ENCODE assay signal across 21 cellular contexts in the genomic region with DNA sequence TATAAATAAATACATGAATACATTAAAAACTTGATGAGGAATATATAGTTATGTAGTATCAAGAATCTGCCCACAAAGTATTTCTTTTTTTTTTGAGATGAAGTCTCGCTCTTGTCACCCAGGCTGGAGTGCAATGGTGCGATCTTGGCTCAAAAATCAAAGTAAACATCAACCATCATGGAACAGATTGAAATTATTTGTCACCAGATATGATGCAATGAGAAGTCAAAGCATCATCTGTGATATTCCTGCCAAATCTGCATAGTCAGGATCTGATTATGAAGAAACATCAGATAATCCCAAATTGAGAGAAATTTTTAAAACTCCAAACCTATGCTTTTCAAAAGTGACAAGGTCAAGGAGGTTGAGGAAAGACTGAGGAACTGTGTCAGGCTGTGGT. TPM values are rescaled to one million over a fixed set of nuclear protein-coding genes. Genes with fewer than 3 reads are reported as not detected.
A peak's percentile ranks its signal among the peaks of the same experiment; 100 is the strongest.
DNase-seq lines count a peak whose midpoint lies in the region; ATAC-seq and TF ChIP-seq lines count a peak whose summit lies in the region.
"Had no signal": no experiment of that assay in that cellular context is flagged by ENCODE, and none has a peak within 500 bp of the region (broad histone marks: within the 10 kb centered on the region; RNA-seq: fewer than 3 reads in every experiment).

No MANE protein-coding gene starts in this region.

- dilution Hi-C loops in IMR-90 (cut with HindIII; ENCODE audit: low sequenced_read_pairs, unreplicated experiment), result no loop called here

- H3K27me3 Mint-ChIP-seq in type B pancreatic cell, result no peaks in the 10 kb centered on the region
- H3K27me3 Mint-ChIP-seq: CD8-positive, alpha-beta memory T cell had no signal

- H3K4me1 Mint-ChIP-seq in type B pancreatic cell (ENCODE audit: unreplicated experiment), result no peaks in the 10 kb centered on the region
- H3K4me1 Mint-ChIP-seq: CD14-positive monocyte; CD8-positive, alpha-beta memory T cell had no signal

- ATAC-seq in IMR-90 (ENCODE audit: low read depth), result no peak

- TF ChIP-seq RAD21 in IMR-90 (IDR thresholded peaks at IDR 0.05; ENCODE audit: low read length) (no peak), liver (IDR thresholded peaks at IDR 0.05) (no peak)

- TF ChIP-seq EP300 in tibial nerve (IDR thresholded peaks at IDR 0.05), result no peak

- TF ChIP-seq POLR2A in IMR-90 (IDR thresholded peaks at IDR 0.05; ENCODE audit: low read depth, low read length) (no peak), tibial nerve (IDR thresholded peaks at IDR 0.05) (no peak)

- H4K8ac ChIP-seq in IMR-90 (ENCODE audit: low read depth in 2 of 2, low read length in 2 of 2), result no peak overlapping the region

- CTCF ChIA-PET in IMR-90 (lab: Yijun Ruan, JAX), result no interaction called here

- H3K4me1 ChIP-seq in IMR-90 (ENCODE audit: control insufficient read depth, insufficient read depth, low read length), result no peaks in the 10 kb centered on the region
- peaks cover 7% of the 10 kb centered on the region for H3K4me1 ChIP-seq in hepatocyte (ENCODE audit: insufficient read depth)
- peaks cover 1 to 41% (median 21%) of the 10 kb centered on the region in 4 donors for H3K4me1 ChIP-seq in liver (ENCODE audit: control insufficient read depth in 4 of 4, insufficient read depth in 4 of 4, low read length in 3 of 4)
- H3K4me1 ChIP-seq in tibial nerve, result no peaks in the 10 kb centered on the region
- H3K4me1 ChIP-seq: BE2C; BLaER1 treated with 17β-estradiol and CSF1 and Interleukin-3, amounts not matched to agents 10 nM and 100 nM had no signal

- POLR2A ChIA-PET in IMR-90 (lab: Charles Lee; ENCODE audit: unreplicated experiment), result no interaction called here

- no peak overlapping the region for H3K4me3 Mint-ChIP-seq in type B pancreatic cell
- H3K4me3 Mint-ChIP-seq: CD14-positive monocyte; CD4-positive, alpha-beta T cell; CD8-positive, alpha-beta memory T cell had no signal

- TF ChIP-seq CTCF in IMR-90 (conservative IDR thresholded peaks at IDR 0.05; ENCODE audit: low read depth, low read length) (no peak), hepatocyte (IDR thresholded peaks at IDR 0.05; ENCODE audit: poor library complexity) (no peak), liver (IDR thresholded peaks at IDR 0.05; ENCODE audit: low read depth, low read length, missing input control) (no peak), tibial nerve (IDR thresholded peaks at IDR 0.05) (no peak), type B pancreatic cell (conservative IDR thresholded peaks at IDR 0.05) (no peak)

- H2BK5ac ChIP-seq in IMR-90 (ENCODE audit: low read depth, low read length, poor library complexity, severe bottlenecking), result no peak overlapping the region

- no peaks in the 10 kb centered on the region for H3K9me2 ChIP-seq in hepatocyte (replicated peaks; ENCODE audit: insufficient read depth)

- H3K4me2 ChIP-seq in IMR-90 (ENCODE audit: low read depth, low read length) (no peak overlapping the region), hepatocyte (no peak overlapping the region)
- H3K4me2 ChIP-seq: BLaER1 treated with 17β-estradiol and CSF1 and Interleukin-3, amounts not matched to agents 10 nM and 100 nM had no signal

- H4K20me1 ChIP-seq in IMR-90 (ENCODE audit: insufficient read depth, low read length) (no peaks in the 10 kb centered on the region), hepatocyte (ENCODE audit: insufficient read depth, poor library complexity, severe bottlenecking) (no peaks in the 10 kb centered on the region)
- H4K20me1 ChIP-seq: BLaER1 treated with 17β-estradiol and CSF1 and Interleukin-3, amounts not matched to agents 10 nM and 100 nM had no signal

- H3K14ac ChIP-seq in IMR-90 (replicated peaks; ENCODE audit: low read depth, low read length), result no peak overlapping the region

- H3K9me3 Mint-ChIP-seq in type B pancreatic cell, result no peaks in the 10 kb centered on the region
- H3K9me3 Mint-ChIP-seq: CD4-positive, alpha-beta T cell had no signal

- H3K27me3 ChIP-seq in IMR-90 (ENCODE audit: control insufficient read depth, insufficient read depth, low read length) (no peaks in the 10 kb centered on the region), hepatocyte (no peaks in the 10 kb centered on the region), liver (ENCODE audit: control insufficient read depth in 4 of 4, insufficient read depth in 4 of 4, low read length in 3 of 4) (no peaks in the 10 kb centered on the region), tibial nerve (no peaks in the 10 kb centered on the region)
- H3K27me3 ChIP-seq: BE2C; BLaER1 treated with 17β-estradiol and CSF1 and Interleukin-3, amounts not matched to agents 10 nM and 100 nM had no signal

- no peak overlapping the region for H2AK9ac ChIP-seq in IMR-90 (replicated peaks; ENCODE audit: low read depth, low read length, poor library complexity)

- no peaks in the 10 kb centered on the region for H3K79me2 ChIP-seq in hepatocyte

- no TSS peak for BruUV-seq in IMR-90 (replicated peaks; lab: Mats Ljungman, UMichigan)

- no peaks in the 10 kb centered on the region for H3K36me3 Mint-ChIP-seq in type B pancreatic cell
- H3K36me3 Mint-ChIP-seq: CD14-positive monocyte; CD8-positive, alpha-beta memory T cell had no signal

- H3K56ac ChIP-seq in IMR-90 (ENCODE audit: extremely low read depth, insufficient read depth, low read length), result no peak overlapping the region

- H3K36me3 ChIP-seq in IMR-90 (ENCODE audit: control insufficient read depth, insufficient read depth, low read length), result no peaks in the 10 kb centered on the region
- H3K36me3 ChIP-seq in hepatocyte (replicated peaks; ENCODE audit: insufficient read depth, low read depth), result no peaks in the 10 kb centered on the region
- no peaks in the 10 kb centered on the region for H3K36me3 ChIP-seq in liver (ENCODE audit: control insufficient read depth in 4 of 4, insufficient read depth in 3 of 4, low read depth in 1 of 4, low read length in 3 of 4)
- no peaks in the 10 kb centered on the region for H3K36me3 ChIP-seq in tibial nerve
- H3K36me3 ChIP-seq: BE2C; BLaER1 treated with 17β-estradiol and CSF1 and Interleukin-3, amounts not matched to agents 10 nM and 100 nM had no signal

- H3K27ac Mint-ChIP-seq in type B pancreatic cell, result no peak overlapping the region
- H3K27ac Mint-ChIP-seq: CD14-positive monocyte; CD4-positive, alpha-beta T cell; CD8-positive, alpha-beta memory T cell had no signal

- WGBS in IMR-90 (ENCODE audit: extremely low coverage in 2 of 2, insufficient read length in 1 of 2), 2 experiments, result no CpG with 5 or more reads among the region's 2 CpGs
- 94% methylated on average over 2 of the region's 2 CpGs for WGBS in hepatocyte (ENCODE audit: low lambda C conversion rate, missing lambda C conversion rate)
- 40% methylated on average over 2 of the region's 2 CpGs for WGBS in liver
- WGBS in tibial nerve, 2 donors, result 89 to 90% methylated on average over 2 of the region's 2 CpGs

- H2BK120ac ChIP-seq in IMR-90 (ENCODE audit: low read depth, low read length), result no peak overlapping the region

- H3K9me3 ChIP-seq in IMR-90 (ENCODE audit: control insufficient read depth, insufficient read depth, low read length) (no peaks in the 10 kb centered on the region), hepatocyte (ENCODE audit: low read depth) (no peaks in the 10 kb centered on the region), liver (ENCODE audit: control insufficient read depth in 4 of 4, low read length in 3 of 4) (no peaks in the 10 kb centered on the region), tibial nerve (no peaks in the 10 kb centered on the region)
- H3K9me3 ChIP-seq: BE2C had no signal

- H3K79me1 ChIP-seq in IMR-90 (ENCODE audit: low read depth in 1 of 2, low read length in 2 of 2), result no peaks in the 10 kb centered on the region

- no peak overlapping the region for H2AK5ac ChIP-seq in IMR-90 (ENCODE audit: low read depth, low read length)

- in situ Hi-C loops in IMR-90 (cut with MboI; ENCODE audit: low sequenced_read_pairs), result no loop called here

- no peak overlapping the region for H4K91ac ChIP-seq in IMR-90 (ENCODE audit: insufficient read depth, low read depth, low read length)

- H3K4ac ChIP-seq in IMR-90 (ENCODE audit: low read depth, low read length), result no peak overlapping the region

- no peak overlapping the region for H3K23ac ChIP-seq in IMR-90 (ENCODE audit: low read depth, low read length)

- no peak overlapping the region for H2BK15ac ChIP-seq in IMR-90 (ENCODE audit: low read depth, low read length)

- H3K27ac ChIP-seq in IMR-90 (ENCODE audit: insufficient read depth, low read length) (no peak overlapping the region), hepatocyte (peak overlapping the region; percentile 14), liver (ENCODE audit: low read depth in 1 of 2, low read length in 2 of 2) (peak overlapping the region; percentile 81 to 87), tibial nerve (no peak overlapping the region)
- H3K27ac ChIP-seq: BLaER1 treated with 17β-estradiol and CSF1 and Interleukin-3, amounts not matched to agents 10 nM and 100 nM; GM23248 had no signal

- no peak overlapping the region for H4K5ac ChIP-seq in IMR-90 (ENCODE audit: low read depth, low read length)

- no peak overlapping the region for H3K9ac ChIP-seq in IMR-90 (ENCODE audit: low read depth, low read length)
- H3K9ac ChIP-seq in liver (ENCODE audit: low read depth in 1 of 2, low read length in 2 of 2), result no peak overlapping the region
- H3K9ac ChIP-seq: BLaER1 treated with 17β-estradiol and CSF1 and Interleukin-3, amounts not matched to agents 10 nM and 100 nM; GM23248 had no signal

- no peaks in the 10 kb centered on the region for H3K9me1 ChIP-seq in IMR-90 (ENCODE audit: insufficient read depth, low read length)

- no peak overlapping the region for H2AFZ ChIP-seq in IMR-90 (replicated peaks; ENCODE audit: low read length, poor library complexity)
- H2AFZ ChIP-seq in hepatocyte, result no peak overlapping the region
- H2AFZ ChIP-seq: GM23248 had no signal

- H2BK20ac ChIP-seq in IMR-90 (ENCODE audit: low read depth, low read length), result no peak overlapping the region

- no peak overlapping the region for H3K18ac ChIP-seq in IMR-90 (ENCODE audit: low read depth, low read length)

- DNase-seq in IMR-90 (no peak), hepatocyte (ENCODE audit: low spot score) (no peak), tibial nerve (ENCODE audit: low spot score in 2 of 2) (no peak), type B pancreatic cell (ENCODE audit: extremely low spot score, unreplicated experiment) (no peak)
- no peak for DNase-seq in activated CD4-positive, alpha-beta T cell treated with anti-CD3 and anti-CD28 coated beads, Interleukin-2, amount 50 U/mL, for 4 hours
- DNase-seq: BE2C; CD4-positive, alpha-beta T cell; CD8-positive, alpha-beta memory T cell; DMS79 treated with DMSO at 0.1 percent for 48 hours; GF-D8; GM23248; H7; HCEC 1CT had no signal

- intact Hi-C loops in IMR-90 (cut with micrococcal nuclease), result no loop called here

- no peak overlapping the region for H3K4me3 ChIP-seq in IMR-90 (ENCODE audit: insufficient read depth, low read depth, low read length)
- no peak overlapping the region for H3K4me3 ChIP-seq in hepatocyte
- H3K4me3 ChIP-seq in liver (ENCODE audit: low read depth in 1 of 3, low read length in 3 of 3), result no peak overlapping the region
- no peak overlapping the region for H3K4me3 ChIP-seq in tibial nerve
- H3K4me3 ChIP-seq: BLaER1 treated with 17β-estradiol and CSF1 and Interleukin-3, amounts not matched to agents 10 nM and 100 nM; GM23248 had no signal

RNA-seq across cellular contexts. Expression of a gene that starts 5.1 kb away (rescaled TPM):
- not detected in 2 replicates for total RNA-seq in IMR-90 (2012; rRNA removed)
- not detected in 2 replicates for polyA plus RNA-seq in IMR-90 (2012; rRNA removed)
- not detected in 2 replicates for polyA plus RNA-seq in IMR-90 (2012; cell fraction: cytosol; rRNA removed)
- polyA plus RNA-seq in IMR-90 (2012; cell fraction: nucleus; rRNA removed; ENCODE audit: low replicate concordance), result not detected in 2 replicates
- 18.5 and 19.5 TPM in 2 replicates for total RNA-seq in hepatocyte
- polyA plus RNA-seq in hepatocyte, result 16.2 and 17.2 TPM in 2 replicates
- total RNA-seq in liver, result 10 to 100 TPM in 1 of 2 donors, under 1 TPM in 1; 0.93 to 51.5 TPM
- polyA plus RNA-seq in liver, result 10 to 100 TPM; 30.9 to 50.0 TPM
- total RNA-seq in tibial nerve, result not detected
- 1.8 and 2.0 TPM in 2 replicates for total RNA-seq in type B pancreatic cell (ENCODE audit: low replicate concordance)
- total RNA-seq: A172; CD4-positive, alpha-beta T cell; Daoy; G401; GM23248; H1; H7 had no signal
- polyA plus RNA-seq: AG04450; CD14-positive monocyte; CD8-positive, alpha-beta memory T cell; GM23248 had no signal

Comparison
In these comparisons a context has a peak if more than half of its experiments do, and no peak if none do; other contexts are left out.
1. H3K27ac ChIP-seq: peak in hepatocyte (single experiment) and liver (2 of 2); none in IMR-90 (single experiment) and tibial nerve (0 of 4).